35 cellular contexts compared by ENCODE assay signal in the genomic region with DNA sequence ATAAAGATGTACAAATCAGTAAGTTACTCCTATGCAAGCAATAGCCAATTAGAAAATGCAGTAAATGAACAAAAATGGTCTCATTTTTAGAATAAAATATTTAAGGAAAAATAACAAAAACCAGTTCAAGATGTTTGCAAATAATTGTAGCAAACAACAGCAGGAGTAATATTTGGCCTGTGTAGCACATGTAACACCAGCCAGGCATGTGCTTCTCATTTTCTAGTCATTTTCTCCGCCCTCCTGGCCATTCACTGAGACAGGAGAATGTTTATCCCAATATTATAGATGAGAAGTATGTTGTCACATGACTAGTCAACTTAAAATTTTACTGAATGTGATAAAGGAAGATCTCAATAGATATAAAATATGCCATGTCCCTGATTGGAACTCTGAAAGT. TPM values are rescaled to one million over a fixed set of nuclear protein-coding genes. Genes with fewer than 3 reads are reported as not detected.
"Had no signal": no experiment of that assay in that cellular context is flagged by ENCODE, and none has a peak within 500 bp of the region (broad histone marks: within the 10 kb centered on the region; RNA-seq: fewer than 3 reads in every experiment).

No MANE protein-coding gene starts in this region.

- H3K27me3 ChIP-seq: adrenal gland, ascending aorta, body of pancreas, brain microvascular endothelial cell, breast epithelium had no signal

- H3K36me3 ChIP-seq: adrenal gland, ascending aorta, brain microvascular endothelial cell, breast epithelium, cardiac muscle cell had no signal

- FAIRE-seq: astrocyte, bronchial epithelial cell had no signal

- DNase-seq: activated effector memory CD4-positive, alpha-beta T cell treated with anti-CD3 and anti-CD28 coated beads, Interleukin-2, amount 50 U/mL, for 16 hours; activated effector memory CD4-positive, alpha-beta T cell treated with Interleukin-2 at 50 U/mL for 16 hours; activated gamma-delta T cell; activated gamma-delta T cell treated with Interleukin-2 at 50 U/mL for 16 hours; activated naive CD4-positive, alpha-beta T cell; activated naive CD4-positive, alpha-beta T cell treated with anti-CD3 and anti-CD28 coated beads for 36 hours; activated naive CD4-positive, alpha-beta T cell treated with anti-CD3 and anti-CD28 coated beads, Interleukin-2, amount 10 ng/mL, durations not matched to agents 7 days and 5 days; activated naive CD4-positive, alpha-beta T cell treated with anti-CD3 and anti-CD28 coated beads, Interleukin-2, amount 50 U/mL, for 16 hours; activated naive CD4-positive, alpha-beta T cell treated with Interleukin-2 at 50 U/mL for 16 hours; activated naive CD8-positive, alpha-beta T cell treated with anti-CD3 and anti-CD28 coated beads for 36 hours; activated naive CD8-positive, alpha-beta T cell treated with anti-CD3 and anti-CD28 coated beads, Interleukin-2, amount 10 ng/mL, durations not matched to agents 7 days and 5 days; activated naive CD8-positive, alpha-beta T cell treated with anti-CD3 and anti-CD28 coated beads, Interleukin-2, amount 50 U/mL, for 24 hours; activated T-cell treated with anti-CD3 and anti-CD28 coated beads for 4 hours; activated T-cell treated with anti-CD3 and anti-CD28 coated beads, Interleukin-2, amount 50 U/mL, for 1 hour; activated T-cell treated with anti-CD3 and anti-CD28 coated beads, Interleukin-2, amount 50 U/mL, for 24 hours; activated T-cell treated with anti-CD3 and anti-CD28 coated beads, Interleukin-2, amount 50 U/mL, for 4 hours; activated T-cell treated with anti-CD3 and anti-CD28 coated beads, Interleukin-2, amount 50 U/mL, for 48 hours; activated T-cell treated with anti-CD3 and anti-CD28 coated beads, Interleukin-2, amount 50 U/mL, for 72 hours; adrenal gland; amniotic stem cell; amygdala; anterior cingulate cortex; aorta; body of pancreas; brain microvascular endothelial cell; caudate nucleus; central memory CD4-positive, alpha-beta T cell; cerebellar nuclear complex had no signal

- H3K4me1 ChIP-seq: adrenal gland, ascending aorta, body of pancreas, breast epithelium had no signal

- ATAC-seq: activated naive CD4-positive, alpha-beta T cell treated with anti-CD3 and anti-CD28 coated beads, Interleukin-2, amount 50 U/mL, for 72 hours; activated naive CD8-positive, alpha-beta T cell treated with anti-CD3 and anti-CD28 coated beads, Interleukin-2, amount 50 U/mL, for 24 hours; activated T-cell treated with anti-CD3 and anti-CD28 coated beads, Interleukin-2, amount 50 U/mL, for 4 hours; activated T-cell treated with anti-CD3 and anti-CD28 coated beads, Interleukin-2, amount 50 U/mL, for 72 hours; activated T-helper 17 cell treated with anti-CD3 and anti-CD28 coated beads, Interleukin-2, amount 50 U/mL, for 72 hours; body of pancreas had no signal

- H3K4me3 ChIP-seq: adrenal gland, ascending aorta, body of pancreas, breast epithelium, cardiac muscle cell had no signal

- H3K9me3 ChIP-seq: adrenal gland, ascending aorta, body of pancreas, breast epithelium had no signal

- H3K27ac ChIP-seq: adrenal gland, ascending aorta, body of pancreas, brain microvascular endothelial cell, breast epithelium, cardiac muscle cell had no signal

RNA-seq across cellular contexts. Expression of a gene that starts 7.8 kb away (rescaled TPM):
- total RNA-seq: cardiac muscle cell had no signal
- polyA plus RNA-seq: cardiac muscle cell had no signal
